ENCODE assay signal across 12 cellular contexts in the genomic region with DNA sequence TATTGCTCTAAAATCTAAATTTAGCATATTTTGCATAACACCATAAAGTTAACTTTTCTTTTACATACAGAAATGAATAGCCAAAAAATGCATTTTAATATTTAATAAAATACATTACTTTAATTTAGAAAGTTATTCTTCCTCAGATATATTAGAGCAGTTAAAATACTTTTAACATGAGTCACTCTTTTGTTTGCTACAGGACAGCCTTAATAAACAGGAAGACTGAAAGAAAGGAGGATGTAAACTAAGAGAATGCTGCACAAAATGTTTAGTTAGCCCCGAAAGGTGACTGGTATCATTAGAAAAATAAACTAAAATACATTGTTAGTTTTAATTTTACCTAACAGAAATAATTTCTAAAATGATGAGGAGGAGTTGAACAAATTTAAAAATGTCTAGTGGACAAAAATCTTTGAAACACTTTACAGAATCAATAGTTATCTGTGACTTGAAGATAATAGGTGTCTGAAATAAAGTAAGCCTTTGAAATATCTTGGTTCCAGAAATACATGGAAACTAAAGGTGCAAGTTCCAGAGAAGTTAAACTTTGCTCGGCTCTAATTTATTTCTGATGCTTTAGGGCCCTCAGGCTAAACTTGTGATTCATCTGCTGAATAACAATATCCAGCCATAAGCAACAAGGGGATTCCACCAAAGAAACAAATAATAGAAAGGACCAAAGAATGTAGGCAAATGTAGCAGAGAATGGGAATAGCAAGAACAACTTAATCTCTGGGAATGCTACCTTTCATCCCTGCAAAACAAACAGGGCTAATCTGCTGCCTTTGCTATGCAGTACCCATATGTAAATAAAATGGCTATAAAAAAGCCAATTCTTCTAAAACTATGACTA.
DNase-seq lines count a peak whose midpoint lies in the region; ATAC-seq and TF ChIP-seq lines count a peak whose summit lies in the region.
"Had no signal": no experiment of that assay in that cellular context is flagged by ENCODE, and none has a peak within 500 bp of the region (broad histone marks: within the 10 kb centered on the region; RNA-seq: fewer than 3 reads in every experiment).

No MANE protein-coding gene starts in this region.

- DNase-seq in HCT116 (ENCODE audit: low read depth, low spot score), result no peak
- DNase-seq in adipocyte (ENCODE audit: low read depth), result peak; percentile 78
- peak; percentile 49 for DNase-seq in fibroblast of villous mesenchyme (ENCODE audit: low read depth)
- DNase-seq in testis, result no peak
- DNase-seq in glutamatergic neuron, result no peak
- no peak for DNase-seq in NCI-H1436 (lab: John Stamatoyannopoulos, UW)
- DNase-seq: activated T-cell treated with anti-CD3 and anti-CD28 coated beads, Interleukin-2, amount 50 U/mL, for 24 hours; NCI-H2029 treated with DMSO at 0.1 percent for 48 hours; Peyer's patch had no signal

- RAD21 ChIA-PET in HCT116 (lab: Charles Lee; ENCODE audit: low non-redundant PET in 1 of 2, low total read pairs in 2 of 2, uncharacterized antibody in 2 of 2, unreplicated experiment in 2 of 2), result no interaction called here

- no peak for TF ChIP-seq RAD21 in HCT116 (IDR thresholded peaks at IDR 0.05; ENCODE audit: low read depth)

- POLR2A ChIA-PET in HCT116 (lab: Charles Lee), result no interaction called here

- no peak overlapping the region for H2AFZ ChIP-seq in HCT116 (ENCODE audit: low read depth, low read length, poor library complexity, severe bottlenecking)

- H3K36me3 ChIP-seq in HCT116 (ENCODE audit: control insufficient read depth in 1 of 2, insufficient read depth in 2 of 2, low read length in 2 of 2) (no peaks in the 10 kb centered on the region; a peak in 1 of 4 replicates), adipocyte (ENCODE audit: control insufficient read depth, insufficient read depth, low read length, severe bottlenecking) (peaks cover 29% of the 10 kb centered on the region), testis (ENCODE audit: low read depth, missing control alignments) (no peaks in the 10 kb centered on the region)

- ATAC-seq in HCT116 (0 out of 2 replicates have a peak, but pooled peaks have one; percentile 32), HG03095 (IDR thresholded peaks at IDR 0.05; ENCODE audit: unreplicated experiment) (no peak)

- H3K27me3 ChIP-seq in HCT116 (ENCODE audit: insufficient read depth, low read length) (no peaks in the 10 kb centered on the region), adipocyte (replicated peaks; ENCODE audit: control insufficient read depth, insufficient read depth, low read length) (no peaks in the 10 kb centered on the region), testis (no peaks in the 10 kb centered on the region)
- H3K27me3 ChIP-seq: Peyer's patch had no signal

- TF ChIP-seq CTCF in 22Rv1 (IDR thresholded peaks at IDR 0.05) (no peak), HCT116 (IDR thresholded peaks at IDR 0.05 in 2 of 3, conservative IDR thresholded peaks at IDR 0.05 in 1 of 3; ENCODE audit: borderline replicate concordance in 1 of 3, insufficient read depth in 1 of 3, low read depth in 2 of 3, low read length in 2 of 3) (no peak), fibroblast of villous mesenchyme (IDR thresholded peaks at IDR 0.05; ENCODE audit: insufficient read depth, low read depth, low read length) (no peak), testis (IDR thresholded peaks at IDR 0.05) (no peak), glutamatergic neuron (IDR thresholded peaks at IDR 0.05; ENCODE audit: partially characterized antibody, unreplicated experiment) (no peak)

- CTCF ChIA-PET in HCT116 (lab: Charles Lee), result no interaction called here

- intact Hi-C loops in HCT116 (cut with micrococcal nuclease), result no loop called here
- intact Hi-C loops in testis (cut with DNase I; ENCODE audit: low total_unique reads), result no loop called here

- no peak overlapping the region for H3K4me3 ChIP-seq in HCT116 (replicated peaks in 1 of 2; ENCODE audit: low read depth in 1 of 2, low read length in 2 of 2)
- H3K4me3 ChIP-seq in adipocyte (ENCODE audit: low read length), result no peak overlapping the region
- H3K4me3 ChIP-seq in fibroblast of villous mesenchyme (ENCODE audit: low read depth, low read length), result no peak overlapping the region
- no peak overlapping the region for H3K4me3 ChIP-seq in testis
- H3K4me3 ChIP-seq: Peyer's patch had no signal

- H3K4me2 ChIP-seq in HCT116 (ENCODE audit: low read length), result peak overlapping the region; percentile 37

- H3K27ac ChIP-seq in 22Rv1, result peak overlapping the region; percentile 45
- no peak overlapping the region for H3K27ac ChIP-seq in HCT116 (ENCODE audit: low read depth, low read length)
- H3K27ac ChIP-seq in testis, result no peak overlapping the region
- H3K27ac ChIP-seq: Peyer's patch, VCaP had no signal

- no TSS peak for BruUV-seq in HCT116 (replicated peaks; lab: Mats Ljungman, UMichigan)

- H4K20me1 ChIP-seq in HCT116 (ENCODE audit: insufficient read depth), result no peaks in the 10 kb centered on the region

- no peak overlapping the region for H3K4me3 Mint-ChIP-seq in glutamatergic neuron (ENCODE audit: unreplicated experiment)
- H3K4me3 Mint-ChIP-seq: activated T-cell treated with anti-CD3 and anti-CD28 coated beads, Interleukin-2, amount 50 U/mL, for 24 hours had no signal

- H3K9me2 ChIP-seq in HCT116 (ENCODE audit: insufficient read depth), result no peaks in the 10 kb centered on the region

- H3K4me1 ChIP-seq in HCT116 (ENCODE audit: control insufficient read depth in 1 of 2, insufficient read depth in 2 of 2, low read length in 2 of 2) (peaks cover 8% of the 10 kb centered on the region in 2 experiments), adipocyte (ENCODE audit: control insufficient read depth, insufficient read depth, low read length) (peaks cover 13% of the 10 kb centered on the region), testis (no peaks in the 10 kb centered on the region)
- H3K4me1 ChIP-seq: Peyer's patch had no signal

- no peaks in the 10 kb centered on the region for H3K36me3 Mint-ChIP-seq in glutamatergic neuron (ENCODE audit: unreplicated experiment)

- no peaks in the 10 kb centered on the region for H3K9me3 Mint-ChIP-seq in glutamatergic neuron (ENCODE audit: unreplicated experiment)
- H3K9me3 Mint-ChIP-seq: activated T-cell treated with anti-CD3 and anti-CD28 coated beads, Interleukin-2, amount 50 U/mL, for 24 hours had no signal

- H3K9me3 ChIP-seq in HCT116 (ENCODE audit: control insufficient read depth in 1 of 2, insufficient read depth in 1 of 2, low read depth in 1 of 2, low read length in 2 of 2) (no peaks in the 10 kb centered on the region), adipocyte (ENCODE audit: control insufficient read depth, low read length) (no peaks in the 10 kb centered on the region), testis (no peaks in the 10 kb centered on the region)
- H3K9me3 ChIP-seq: Peyer's patch had no signal

- H3K27me3 Mint-ChIP-seq in glutamatergic neuron (ENCODE audit: unreplicated experiment), result no peaks in the 10 kb centered on the region
- H3K27me3 Mint-ChIP-seq: activated T-cell treated with anti-CD3 and anti-CD28 coated beads, Interleukin-2, amount 50 U/mL, for 24 hours had no signal

- H3K79me2 ChIP-seq in HCT116 (ENCODE audit: insufficient read depth, low read length), result no peaks in the 10 kb centered on the region

- WGBS in testis, 2 donors, result 79 to 80% methylated on average over 2 of the region's 2 CpGs

- H3K9ac ChIP-seq in HCT116 (ENCODE audit: low read length) (no peak overlapping the region), adipocyte (ENCODE audit: low read length) (no peak overlapping the region)

- H3K27ac Mint-ChIP-seq in glutamatergic neuron (ENCODE audit: unreplicated experiment), result no peak overlapping the region
- H3K27ac Mint-ChIP-seq: activated T-cell treated with anti-CD3 and anti-CD28 coated beads, Interleukin-2, amount 50 U/mL, for 24 hours had no signal

- H3K4me1 Mint-ChIP-seq in glutamatergic neuron (ENCODE audit: low read depth, unreplicated experiment), result no peaks in the 10 kb centered on the region

- no peak for TF ChIP-seq POLR2A in HCT116 (IDR thresholded peaks at IDR 0.05; ENCODE audit: borderline replicate concordance, extremely low read depth, insufficient read depth, insufficient read length)
- TF ChIP-seq POLR2A in testis (IDR thresholded peaks at IDR 0.05), result no peak

TF ChIP-seq in HCT116, 20 proteins besides CTCF, POLR2A, EP300 and RAD21 (continues in another document):
- TF ChIP-seq CBX3 (IDR thresholded peaks at IDR 0.05; ENCODE audit: low read depth), result no peak
- TF ChIP-seq FOSL1 (IDR thresholded peaks at IDR 0.05; ENCODE audit: low read depth), result peak; percentile 11; the same call in 1 of the 2 replicates
- no peak for TF ChIP-seq EZH2phosphoT487 (IDR thresholded peaks at IDR 0.05; ENCODE audit: borderline replicate concordance)
- TF ChIP-seq SRF (IDR thresholded peaks at IDR 0.05; ENCODE audit: low read depth), result no peak
- no peak for TF ChIP-seq YY1 (IDR thresholded peaks at IDR 0.05; ENCODE audit: extremely low read depth, insufficient replicate concordance, low read depth, low read length)
- TF ChIP-seq EZH2 (IDR thresholded peaks at IDR 0.05), result no peak
- TF ChIP-seq, protein P1, sequence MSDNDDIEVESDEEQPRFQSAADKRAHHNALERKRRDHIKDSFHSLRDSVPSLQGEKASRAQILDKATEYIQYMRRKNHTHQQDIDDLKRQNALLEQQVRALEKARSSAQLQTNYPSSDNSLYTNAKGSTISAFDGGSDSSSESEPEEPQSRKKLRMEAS (IDR thresholded peaks at IDR 0.05), result no peak
- TF ChIP-seq SIN3A (IDR thresholded peaks at IDR 0.05; ENCODE audit: low read depth), result no peak
- peak; percentile 25; the same call in 1 of the 2 replicates for TF ChIP-seq JUND (IDR thresholded peaks at IDR 0.05)
- TF ChIP-seq, protein P2, sequence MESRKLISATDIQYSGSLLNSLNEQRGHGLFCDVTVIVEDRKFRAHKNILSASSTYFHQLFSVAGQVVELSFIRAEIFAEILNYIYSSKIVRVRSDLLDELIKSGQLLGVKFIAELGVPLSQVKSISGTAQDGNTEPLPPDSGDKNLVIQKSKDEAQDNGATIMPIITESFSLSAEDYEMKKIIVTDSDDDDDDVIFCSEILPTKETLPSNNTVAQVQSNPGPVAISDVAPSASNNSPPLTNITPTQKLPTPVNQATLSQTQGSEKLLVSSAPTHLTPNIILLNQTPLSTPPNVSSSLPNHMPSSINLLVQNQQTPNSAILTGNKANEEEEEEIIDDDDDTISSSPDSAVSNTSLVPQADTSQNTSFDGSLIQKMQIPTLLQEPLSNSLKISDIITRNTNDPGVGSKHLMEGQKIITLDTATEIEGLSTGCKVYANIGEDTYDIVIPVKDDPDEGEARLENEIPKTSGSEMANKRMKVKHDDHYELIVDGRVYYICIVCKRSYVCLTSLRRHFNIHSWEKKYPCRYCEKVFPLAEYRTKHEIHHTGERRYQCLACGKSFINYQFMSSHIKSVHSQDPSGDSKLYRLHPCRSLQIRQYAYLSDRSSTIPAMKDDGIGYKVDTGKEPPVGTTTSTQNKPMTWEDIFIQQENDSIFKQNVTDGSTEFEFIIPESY (IDR thresholded peaks at IDR 0.05; ENCODE audit: extremely low read depth, insufficient replicate concordance, low read length), result no peak
- TF ChIP-seq POLR2AphosphoS5 (IDR thresholded peaks at IDR 0.05; ENCODE audit: low read depth, low read length), result no peak

Comparison
In these comparisons a context has a peak if more than half of its experiments do, and no peak if none do; other contexts are left out.
1. DNase-seq: peak in adipocyte (single experiment) and fibroblast of villous mesenchyme (single experiment); none in HCT116 (single experiment), testis (single experiment), glutamatergic neuron (single experiment) and NCI-H1436 (single experiment).